4 cellular contexts compared by ENCODE assay signal in the genomic region with DNA sequence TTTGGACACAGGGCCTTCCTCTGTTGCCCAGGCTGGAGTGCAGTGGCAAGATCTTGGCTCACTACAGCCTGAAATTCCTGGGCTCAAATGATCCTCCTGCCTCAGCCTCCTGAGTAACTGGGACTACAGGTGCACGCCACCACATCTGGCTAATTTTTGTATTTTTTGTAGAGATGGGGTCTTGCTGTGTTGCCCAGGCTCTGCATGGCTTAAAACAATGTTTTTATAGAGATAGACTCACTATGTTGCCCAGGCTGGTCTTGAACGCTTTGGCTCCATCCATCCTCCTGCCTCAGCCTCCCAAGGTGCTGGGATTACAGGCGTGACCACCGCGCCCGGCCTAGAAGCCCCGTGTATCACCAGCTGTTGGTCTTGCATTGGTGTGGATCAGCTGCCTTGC. TPM values are rescaled to one million over a fixed set of nuclear protein-coding genes. Genes with fewer than 3 reads are reported as not detected.
"Had no signal": no experiment of that assay in that cellular context is flagged by ENCODE, and none has a peak within 500 bp of the region (broad histone marks: within the 10 kb centered on the region; RNA-seq: fewer than 3 reads in every experiment).

No MANE protein-coding gene starts in this region.

RNA-seq across cellular contexts. Expression of gene TPSD1, which starts 13.5 kb away (rescaled TPM):
- total RNA-seq: M059J, PC-3, SJSA1 had no signal
- polyA plus RNA-seq: SK-N-SH had no signal

RNA-seq across cellular contexts. Expression of gene TPSAB1, which starts 28.9 kb away (rescaled TPM):
- total RNA-seq: M059J, PC-3, SJSA1 had no signal
- polyA plus RNA-seq: SK-N-SH had no signal

RNA-seq across cellular contexts. Expression of gene TPSB2, which starts 39.4 kb away (rescaled TPM):
- total RNA-seq: M059J, PC-3, SJSA1 had no signal
- polyA plus RNA-seq: SK-N-SH had no signal

RNA-seq across cellular contexts. Expression of gene TPSG1, which starts 44.4 kb away (rescaled TPM):
- total RNA-seq: M059J, PC-3, SJSA1 had no signal
- polyA plus RNA-seq: SK-N-SH had no signal
